ENCODE assay signal across 1 cellular context in genomic region chr11:118171274-118172062, GRCh38.
TF ChIP-seq lines count a peak whose summit lies in the region.

No MANE protein-coding gene starts in this region.

TF ChIP-seq in GM23338, 12 proteins besides CTCF, POLR2A, EP300 and RAD21 (continued from another document):
- TF ChIP-seq ZNF462 (CRISPR knock-in tag; IDR thresholded peaks at IDR 0.05) (no peak), CREB1 (CRISPR knock-in tag; IDR thresholded peaks at IDR 0.05; ENCODE audit: low read depth) (no peak)
TF ChIP-seq in GM23338: peak in this region for 1.
